ENCODE assay signal across 18 cellular contexts in genomic region chr13:49760555-49760954, GRCh38.
"Had no signal": no experiment of that assay in that cellular context is flagged by ENCODE, and none has a peak within 500 bp of the region (broad histone marks: within the 10 kb centered on the region; RNA-seq: fewer than 3 reads in every experiment).

No MANE protein-coding gene starts in this region.

- FAIRE-seq: endometrium, islet of Langerhans had no signal

- H3K4me3 ChIP-seq: esophagus squamous epithelium, mucosa of descending colon, right atrium auricular region, skin epidermis, suprapubic skin had no signal

- H3K4me1 ChIP-seq: esophagus squamous epithelium, right atrium auricular region, suprapubic skin had no signal

- H3K27me3 ChIP-seq: brain microvascular endothelial cell, esophagus squamous epithelium, neutrophil, right atrium auricular region, suprapubic skin had no signal

- H3K27ac ChIP-seq: brain microvascular endothelial cell, esophagus squamous epithelium, neutrophil, right atrium auricular region, skin epidermis, suprapubic skin had no signal

- H3K9me3 ChIP-seq: esophagus squamous epithelium, neutrophil, right atrium auricular region, suprapubic skin had no signal

- H3K36me3 ChIP-seq: brain microvascular endothelial cell, neutrophil, right atrium auricular region, suprapubic skin had no signal

- DNase-seq: activated CD4-positive, alpha-beta T cell treated with anti-CD3 and anti-CD28 coated beads for 4 hours; activated naive CD4-positive, alpha-beta T cell treated with anti-CD3 and anti-CD28 coated beads, Interleukin-2, amount 50 U/mL, for 16 hours; activated T-cell treated with anti-CD3 and anti-CD28 coated beads for 4 hours; amniotic stem cell; brain microvascular endothelial cell; esophagus squamous epithelium; foreskin fibroblast; head of caudate nucleus; mucosa of descending colon; naive thymus-derived CD8-positive, alpha-beta T cell; SW 1271; T-helper 9 cell had no signal

- H3K27me3 Mint-ChIP-seq: naive thymus-derived CD8-positive, alpha-beta T cell had no signal

- ATAC-seq: mucosa of descending colon; naive thymus-derived CD8-positive, alpha-beta T cell had no signal
